ENCODE assay signal across 1 cellular context in genomic region chr9:137434498-137435380, GRCh38.
TF ChIP-seq lines count a peak whose summit lies in the region.

No MANE protein-coding gene starts in this region.

TF ChIP-seq in IMR-90, 13 proteins besides CTCF, POLR2A, EP300 and RAD21 (continued from another document):
- no peak for TF ChIP-seq ELK1 (IDR thresholded peaks at IDR 0.05; ENCODE audit: borderline replicate concordance, low read depth, low read length)
- TF ChIP-seq CEBPB (IDR thresholded peaks at IDR 0.05; ENCODE audit: low read depth, low read length), result no peak
- no peak for TF ChIP-seq MAZ (IDR thresholded peaks at IDR 0.05; ENCODE audit: borderline replicate concordance, low read depth, low read length)
- no peak for TF ChIP-seq CHD1 (IDR thresholded peaks at IDR 0.05; ENCODE audit: low read depth, low read length)
- no peak for TF ChIP-seq RCOR1 (IDR thresholded peaks at IDR 0.05; ENCODE audit: insufficient replicate concordance, low read length)
- TF ChIP-seq SMC3 (IDR thresholded peaks at IDR 0.05; ENCODE audit: low read depth, low read length), result no peak
- TF ChIP-seq MXI1 (IDR thresholded peaks at IDR 0.05; ENCODE audit: borderline replicate concordance, low read depth, low read length), result no peak
- TF ChIP-seq NFE2L2 (IDR thresholded peaks at IDR 0.05; ENCODE audit: low read depth, low read length), result no peak
- TF ChIP-seq FOS (IDR thresholded peaks at IDR 0.05; ENCODE audit: low read depth, low read length), result no peak
- TF ChIP-seq BHLHE40 (IDR thresholded peaks at IDR 0.05; ENCODE audit: low read depth, low read length), result no peak
